In the genomic region with DNA sequence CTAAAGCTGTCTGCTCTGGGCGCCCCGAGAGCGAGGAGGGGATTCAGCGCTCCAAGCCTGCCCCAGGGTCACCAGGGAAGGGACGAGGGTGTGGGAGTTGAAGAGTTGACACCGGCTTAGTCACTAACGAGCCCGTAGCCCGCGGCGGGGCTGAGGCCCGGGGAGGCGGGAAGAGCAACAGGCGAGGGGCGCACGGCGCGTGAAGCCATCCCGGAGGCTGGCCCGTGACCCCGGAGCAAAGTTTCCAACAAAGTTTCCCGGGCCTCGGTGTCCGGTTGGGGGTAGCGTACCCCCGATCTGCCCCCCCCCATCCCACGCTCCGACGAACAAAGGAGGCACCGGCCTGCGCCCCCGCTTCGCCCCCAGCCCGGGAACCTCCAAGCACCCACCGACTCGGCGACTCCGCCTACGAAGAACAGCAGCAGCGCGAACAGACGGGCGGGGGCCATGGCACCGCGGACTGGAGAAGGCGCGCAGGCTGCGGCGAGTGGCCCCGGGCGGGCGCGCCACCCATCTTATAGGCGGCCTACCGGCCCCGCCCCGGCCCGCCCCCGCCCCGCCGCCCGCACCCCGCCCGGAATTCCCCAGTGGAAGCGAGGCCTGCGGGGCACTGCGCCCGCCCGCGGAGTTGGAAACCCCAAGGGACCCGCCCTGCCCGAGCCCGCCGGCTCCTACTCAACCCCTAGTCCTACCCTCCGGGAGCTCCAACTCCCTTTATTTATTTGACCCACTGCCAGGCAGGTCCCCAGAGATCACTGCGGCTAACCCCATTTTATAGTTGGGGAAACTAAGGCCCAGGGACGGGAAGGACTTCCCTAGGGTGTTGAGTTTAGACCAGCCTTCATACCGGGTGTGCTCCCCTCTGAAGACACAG, we compare ENCODE assay signal across 8 cellular contexts. TPM values are rescaled to one million over a fixed set of nuclear protein-coding genes. Genes with fewer than 3 reads are reported as not detected.
A peak's percentile ranks its signal among the peaks of the same experiment; 100 is the strongest.
DNase-seq lines count a peak whose midpoint lies in the region; ATAC-seq and TF ChIP-seq lines count a peak whose summit lies in the region.

A gene with protein sequence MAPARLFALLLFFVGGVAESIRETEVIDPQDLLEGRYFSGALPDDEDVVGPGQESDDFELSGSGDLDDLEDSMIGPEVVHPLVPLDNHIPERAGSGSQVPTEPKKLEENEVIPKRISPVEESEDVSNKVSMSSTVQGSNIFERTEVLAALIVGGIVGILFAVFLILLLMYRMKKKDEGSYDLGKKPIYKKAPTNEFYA (minus strand): TSS at position 489 of the 874 bp plus-strand sequence. CDS start 40 bp downstream, at position 449.

- no peaks in the 10 kb centered on the region for H3K9me3 ChIP-seq in muscle layer of colon (ENCODE audit: low read length)

- peak within 1 kb of the TSS; percentile 86 for H3K27ac ChIP-seq in muscle layer of colon (ENCODE audit: low read depth, low read length)

- H3K9me3 Mint-ChIP-seq in activated T-cell treated with anti-CD3 and anti-CD28 coated beads, Interleukin-2, amount 50 U/mL, for 24 hours = no peaks in the 10 kb centered on the region
- H3K9me3 Mint-ChIP-seq in stimulated activated effector memory CD8-positive, alpha-beta T cell treated with anti-CD3 and anti-CD28 coated beads, Interleukin-12 subunit alpha, Interleukin-12 subunit beta, amount 100 ng/mL, for 72 hours = no peaks in the 10 kb centered on the region

- H3K27me3 Mint-ChIP-seq in activated T-cell treated with anti-CD3 and anti-CD28 coated beads, Interleukin-2, amount 50 U/mL, for 24 hours = no peaks in the 10 kb centered on the region

- H3K27me3 ChIP-seq in muscle layer of colon (ENCODE audit: control insufficient read depth in 1 of 2, insufficient read depth in 2 of 2, low read length in 2 of 2) = no peaks in the 10 kb centered on the region

- DNase-seq in NCI-H774 (lab: John Stamatoyannopoulos, UW) (peak; percentile 31), epithelial cell of proximal tubule (ENCODE audit: low read depth) (no peak)
- peak; percentile 79 for DNase-seq in activated T-cell treated with anti-CD3 and anti-CD28 coated beads, Interleukin-2, amount 50 U/mL, for 24 hours
- peak; percentile 62 to 81 for DNase-seq in stimulated activated effector memory CD8-positive, alpha-beta T cell treated with anti-CD3 and anti-CD28 coated beads, Interleukin-12 subunit alpha, Interleukin-12 subunit beta, amount 100 ng/mL, for 72 hours (ENCODE audit: low spot score in 2 of 2)

- peak within 1 kb of the TSS; percentile 100 for H3K9ac ChIP-seq in muscle layer of colon (ENCODE audit: low read length)

- peak; percentile 87 for ATAC-seq in stimulated activated effector memory CD8-positive, alpha-beta T cell treated with anti-CD3 and anti-CD28 coated beads, Interleukin-12 subunit alpha, Interleukin-12 subunit beta, amount 100 ng/mL, for 72 hours
- no peak for ATAC-seq in GM19035 (IDR thresholded peaks at IDR 0.05; ENCODE audit: unreplicated experiment)
- no peak for ATAC-seq in HG03520 (IDR thresholded peaks at IDR 0.05; ENCODE audit: unreplicated experiment)

- TF ChIP-seq POLR2A in GM19193 (IDR thresholded peaks at IDR 0.05; ENCODE audit: extremely low read depth, insufficient read depth, insufficient read length) = peak; percentile 90

- peaks cover 39% of the 10 kb centered on the region for H3K36me3 Mint-ChIP-seq in activated T-cell treated with anti-CD3 and anti-CD28 coated beads, Interleukin-2, amount 50 U/mL, for 24 hours (ENCODE audit: low read depth)
- peaks cover 43% of the 10 kb centered on the region for H3K36me3 Mint-ChIP-seq in stimulated activated effector memory CD8-positive, alpha-beta T cell treated with anti-CD3 and anti-CD28 coated beads, Interleukin-12 subunit alpha, Interleukin-12 subunit beta, amount 100 ng/mL, for 72 hours

- H3K4me3 Mint-ChIP-seq in activated T-cell treated with anti-CD3 and anti-CD28 coated beads, Interleukin-2, amount 50 U/mL, for 24 hours = peak within 1 kb of the TSS; percentile 82
- H3K4me3 Mint-ChIP-seq in stimulated activated effector memory CD8-positive, alpha-beta T cell treated with anti-CD3 and anti-CD28 coated beads, Interleukin-12 subunit alpha, Interleukin-12 subunit beta, amount 100 ng/mL, for 72 hours = peak within 1 kb of the TSS; percentile 86

- H3K36me3 ChIP-seq in muscle layer of colon (ENCODE audit: insufficient read depth, low read length) = no peaks in the 10 kb centered on the region

- H3K4me3 ChIP-seq in epithelial cell of proximal tubule (ENCODE audit: low read depth, low read length) (peak within 1 kb of the TSS; percentile 97), muscle layer of colon (ENCODE audit: low read depth in 1 of 2, low read length in 2 of 2) (peak within 1 kb of the TSS; percentile 90 to 92)

- peak within 1 kb of the TSS; percentile 87 for H3K27ac Mint-ChIP-seq in activated T-cell treated with anti-CD3 and anti-CD28 coated beads, Interleukin-2, amount 50 U/mL, for 24 hours
- peak within 1 kb of the TSS; percentile 92 for H3K27ac Mint-ChIP-seq in stimulated activated effector memory CD8-positive, alpha-beta T cell treated with anti-CD3 and anti-CD28 coated beads, Interleukin-12 subunit alpha, Interleukin-12 subunit beta, amount 100 ng/mL, for 72 hours

- peaks cover 40% of the 10 kb centered on the region for H3K4me1 ChIP-seq in muscle layer of colon (ENCODE audit: insufficient read depth, low read length)

- peaks cover 57% of the 10 kb centered on the region for H3K4me1 Mint-ChIP-seq in activated T-cell treated with anti-CD3 and anti-CD28 coated beads, Interleukin-2, amount 50 U/mL, for 24 hours (ENCODE audit: low read depth)
- H3K4me1 Mint-ChIP-seq in stimulated activated effector memory CD8-positive, alpha-beta T cell treated with anti-CD3 and anti-CD28 coated beads, Interleukin-12 subunit alpha, Interleukin-12 subunit beta, amount 100 ng/mL, for 72 hours = peaks cover 44% of the 10 kb centered on the region

- TF ChIP-seq CTCF in epithelial cell of proximal tubule (conservative IDR thresholded peaks at IDR 0.05; ENCODE audit: low read depth, low read length) = no peak

RNA-seq across cellular contexts. Expression of the gene that starts here (rescaled TPM):
- 153 and 239 TPM in 2 replicates for total RNA-seq in epithelial cell of proximal tubule
